Comparison of ENCODE assay signal across 18 cellular contexts in the genomic region with DNA sequence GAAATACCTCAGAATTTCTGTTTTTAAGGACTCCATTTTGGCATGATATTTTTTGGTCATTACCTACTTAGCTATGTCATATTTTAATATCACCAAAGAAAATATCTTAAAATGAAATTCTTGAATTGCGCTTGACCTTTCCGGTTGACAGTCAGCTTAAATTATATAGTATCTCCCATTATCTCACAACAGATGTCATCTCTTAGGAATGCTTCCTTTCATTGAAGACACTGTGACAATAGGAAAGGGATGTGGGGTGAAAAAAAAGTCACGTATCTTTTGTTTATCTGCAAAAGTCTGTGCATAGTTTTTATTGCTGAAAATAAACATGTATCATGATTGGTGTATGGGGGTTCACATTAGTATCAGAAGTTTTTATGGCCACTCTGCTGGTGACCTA.
DNase-seq lines count a peak whose midpoint lies in the region; ATAC-seq, FAIRE-seq and TF ChIP-seq lines count a peak whose summit lies in the region.
"Had no signal": no experiment of that assay in that cellular context is flagged by ENCODE, and none has a peak within 500 bp of the region (broad histone marks: within the 10 kb centered on the region; RNA-seq: fewer than 3 reads in every experiment).

No MANE protein-coding gene starts in this region.

- H3K27ac ChIP-seq in A549, result no peak overlapping the region
- H3K27ac ChIP-seq in endodermal cell (ENCODE audit: low read depth, low read length), result no peak overlapping the region
- peak overlapping the region; percentile 33 for H3K27ac ChIP-seq in mesodermal cell (ENCODE audit: low read depth, low read length, severe bottlenecking)
- H3K27ac ChIP-seq in Karpas-422 (ENCODE audit: low read length), result no peak overlapping the region
- H3K27ac ChIP-seq: HL-60 had no signal

- TF ChIP-seq POLR2A in A549 (IDR thresholded peaks at IDR 0.05; ENCODE audit: low read length), result no peak

- no peak for TF ChIP-seq RAD21 in A549 (conservative IDR thresholded peaks at IDR 0.05 in 1 of 2, IDR thresholded peaks at IDR 0.05 in 1 of 2)

- H3K27me3 ChIP-seq in endodermal cell (ENCODE audit: control insufficient read depth, insufficient read depth, low read length, poor library complexity, severe bottlenecking), result no peaks in the 10 kb centered on the region
- no peaks in the 10 kb centered on the region for H3K27me3 ChIP-seq in Karpas-422 (ENCODE audit: low read length)

- H3K9me2 ChIP-seq in Karpas-422 (replicated peaks; ENCODE audit: insufficient read depth, low read length), result no peaks in the 10 kb centered on the region

- no peak overlapping the region for H2AFZ ChIP-seq in Karpas-422 (ENCODE audit: low read length)

- H3K4me2 ChIP-seq in A549 (no peak overlapping the region), Karpas-422 (ENCODE audit: low read depth, low read length, poor library complexity, severe bottlenecking) (no peak overlapping the region)

- WGBS in A549 (ENCODE audit: missing lambda C conversion rate), result 74% methylated on average over 3 of the region's 3 CpGs
- WGBS in endodermal cell (ENCODE audit: insufficient coverage in 1 of 2, insufficient read length in 1 of 2), 2 experiments, result 92% methylated on average over 3 of the region's 3 CpGs; no CpG with 5 or more reads in 1 of the 2 experiments
- 58 to 86% methylated on average over 1 of the region's 3 CpGs for WGBS in mesodermal cell (ENCODE audit: insufficient coverage in 2 of 2), 2 experiments

- H3K9ac ChIP-seq in endodermal cell (ENCODE audit: extremely low read depth, low read length, poor library complexity, severe bottlenecking), result no peak overlapping the region
- no peak overlapping the region for H3K9ac ChIP-seq in Karpas-422 (ENCODE audit: low read length)

- peaks cover 7% of the 10 kb centered on the region for H3K4me1 Mint-ChIP-seq in endodermal cell

- H3K9me3 Mint-ChIP-seq in endodermal cell, result no peaks in the 10 kb centered on the region
- H3K9me3 Mint-ChIP-seq: IgD-negative memory B cell had no signal

- CTCF ChIA-PET in A549 (lab: Yijun Ruan, JAX), result interaction anchor here (0.6 to 0.9 kb wide), 2 partner anchors 12 to 1020 kb away, joined by 3 read pairs; no protein-coding TSS in a partner anchor

- no peak for TF ChIP-seq EP300 in A549 (IDR thresholded peaks at IDR 0.05)

- DNase-seq in A549 (ENCODE audit: low read depth in 1 of 2, low spot score in 1 of 2) (no peak), NCI-H69 (lab: John Stamatoyannopoulos, UW) (peak; percentile 71), endodermal cell (no peak), nucleus accumbens (lab: John Stamatoyannopoulos, UW) (no peak), Karpas-422 (no peak), H4 (ENCODE audit: low spot score) (no peak)
- DNase-seq: 8988T, C1 segment of cervical spinal cord, DND-41, NCI-H187 treated with DMSO at 0.1 percent for 48 hours, NCI-H510A, PC-3 had no signal

- TF ChIP-seq CTCF in A549 (IDR thresholded peaks at IDR 0.05) (no peak), endodermal cell (conservative IDR thresholded peaks at IDR 0.05) (no peak)

- H3K36me3 Mint-ChIP-seq in endodermal cell (ENCODE audit: low read depth), result peaks cover 1% of the 10 kb centered on the region

- H3K4me1 ChIP-seq in A549, result peaks cover 3% of the 10 kb centered on the region; the same call in 1 of the 3 replicates
- no peaks in the 10 kb centered on the region for H3K4me1 ChIP-seq in endodermal cell (ENCODE audit: control insufficient read depth, insufficient read depth, low read length)
- peaks cover 5% of the 10 kb centered on the region for H3K4me1 ChIP-seq in mesodermal cell (ENCODE audit: control insufficient read depth, insufficient read depth, low read length, poor library complexity, severe bottlenecking)
- peaks cover under 1% of the 10 kb centered on the region for H3K4me1 ChIP-seq in Karpas-422 (ENCODE audit: low read length)

- ATAC-seq in A549 (no peak), HG02588 (IDR thresholded peaks at IDR 0.05; ENCODE audit: unreplicated experiment) (no peak)
- ATAC-seq: HCT116, PC-3 had no signal

- H3K36me3 ChIP-seq in endodermal cell (ENCODE audit: control insufficient read depth, insufficient read depth, low read length) (no peaks in the 10 kb centered on the region), mesodermal cell (ENCODE audit: control insufficient read depth, insufficient read depth, low read length) (no peaks in the 10 kb centered on the region), Karpas-422 (ENCODE audit: insufficient read depth, low read length) (no peaks in the 10 kb centered on the region)

- peak; percentile 18 for FAIRE-seq in A549 (lab: Jason Lieb, UNC)
- FAIRE-seq: HTR-8/SVneo had no signal

- POLR2A ChIA-PET in A549 (lab: Yijun Ruan, JAX), result no interaction called here

- H3K79me2 ChIP-seq in Karpas-422 (ENCODE audit: low read length), result no peaks in the 10 kb centered on the region

- no peaks in the 10 kb centered on the region for H3K27me3 Mint-ChIP-seq in endodermal cell (ENCODE audit: insufficient read depth)
- H3K27me3 Mint-ChIP-seq: IgD-negative memory B cell had no signal

- H3K4me3 Mint-ChIP-seq in endodermal cell, result no peak overlapping the region
- H3K4me3 Mint-ChIP-seq: IgD-negative memory B cell had no signal

- H3K27ac Mint-ChIP-seq in endodermal cell, result peak overlapping the region; percentile 63
- H3K27ac Mint-ChIP-seq: IgD-negative memory B cell had no signal

- H4K20me1 ChIP-seq in Karpas-422 (ENCODE audit: insufficient read depth, low read depth, low read length), result no peaks in the 10 kb centered on the region

- no peaks in the 10 kb centered on the region for H3K9me3 ChIP-seq in A549
- H3K9me3 ChIP-seq in endodermal cell (ENCODE audit: control insufficient read depth, low read length), result peaks cover under 1% of the 10 kb centered on the region
- no peaks in the 10 kb centered on the region for H3K9me3 ChIP-seq in mesodermal cell (ENCODE audit: control insufficient read depth, low read length)
- no peaks in the 10 kb centered on the region for H3K9me3 ChIP-seq in Karpas-422 (ENCODE audit: low read length)

- H3K4me3 ChIP-seq in A549 (no peak overlapping the region), endodermal cell (ENCODE audit: low read length) (no peak overlapping the region), mesodermal cell (ENCODE audit: extremely low read depth, insufficient read depth, low read length, poor library complexity, severe bottlenecking) (no peak overlapping the region), Karpas-422 (ENCODE audit: low read length) (no peak overlapping the region)

TF ChIP-seq in A549, 52 proteins besides CTCF, POLR2A, EP300 and RAD21:
- no peak for TF ChIP-seq BHLHE40 (IDR thresholded peaks at IDR 0.05; ENCODE audit: low read depth, low read length)
- no peak for TF ChIP-seq NPAS2 (CRISPR knock-in tag; IDR thresholded peaks at IDR 0.05; ENCODE audit: borderline replicate concordance)
- no peak for TF ChIP-seq GATA3 (IDR thresholded peaks at IDR 0.05; ENCODE audit: borderline replicate concordance)
- TF ChIP-seq MAFK (IDR thresholded peaks at IDR 0.05; ENCODE audit: partially characterized antibody), result no peak
- no peak for TF ChIP-seq ZFP36 (IDR thresholded peaks at IDR 0.05; ENCODE audit: borderline replicate concordance, partially characterized antibody)
